23 cellular contexts compared by ENCODE assay signal in the genomic region with DNA sequence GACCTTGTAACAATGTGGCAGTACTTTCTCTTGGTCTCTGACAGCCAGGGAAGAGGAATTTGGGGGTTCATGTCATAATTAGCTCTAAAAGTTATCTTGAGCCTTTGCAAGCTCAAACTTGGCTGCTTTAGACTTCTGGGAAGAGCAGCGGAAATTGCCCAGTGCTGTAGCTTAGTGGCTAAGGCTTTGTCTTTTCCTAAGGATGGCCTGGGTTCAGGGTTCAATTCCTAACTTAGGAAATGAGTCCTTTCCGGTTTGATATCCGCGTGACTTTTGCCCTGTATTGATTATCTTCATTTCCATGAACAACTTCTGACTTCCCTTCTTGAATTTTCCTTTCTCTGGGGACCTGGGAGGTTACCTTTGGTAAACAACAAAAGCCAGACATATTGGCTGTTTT.
"Had no signal": no experiment of that assay in that cellular context is flagged by ENCODE, and none has a peak within 500 bp of the region (broad histone marks: within the 10 kb centered on the region; RNA-seq: fewer than 3 reads in every experiment).

No MANE protein-coding gene starts in this region.

- H3K27ac ChIP-seq: heart right ventricle, hepatocyte, lower lobe of right lung, neutrophil, parathyroid adenoma, right atrium auricular region, sigmoid colon, spleen, vagina had no signal

- H3K9me3 ChIP-seq: lower lobe of right lung, neutrophil, right atrium auricular region, sigmoid colon, tibial nerve, vagina had no signal

- H3K4me3 ChIP-seq: heart right ventricle, hepatocyte, lower lobe of right lung, right atrium auricular region, sigmoid colon, spleen, tibial nerve, vagina had no signal

- H3K36me3 ChIP-seq: heart right ventricle, lower lobe of right lung, neutrophil, right atrium auricular region, sigmoid colon, spleen, tibial nerve, vagina had no signal

- H3K4me1 ChIP-seq: heart right ventricle, lower lobe of right lung, parathyroid adenoma, right atrium auricular region, sigmoid colon, spleen, vagina had no signal

- H2AFZ ChIP-seq: hepatocyte, parathyroid adenoma had no signal

- FAIRE-seq: keratinocyte, small intestine had no signal

- H3K9ac ChIP-seq: parathyroid adenoma had no signal

- H3K27me3 ChIP-seq: heart right ventricle, hepatocyte, neutrophil, right atrium auricular region, sigmoid colon, spleen, tibial nerve, vagina had no signal

- ATAC-seq: left cardiac atrium; left lobe of liver; left ventricle myocardium superior; lower lobe of right lung; naive thymus-derived CD8-positive, alpha-beta T cell; stimulated activated effector memory CD8-positive, alpha-beta T cell treated with anti-CD3 and anti-CD28 coated beads, Interleukin-12 subunit alpha, Interleukin-12 subunit beta, amount 100 ng/mL, for 72 hours; stimulated activated naive CD8-positive, alpha-beta T cell treated with anti-CD3 and anti-CD28 coated beads, Interleukin-15, amount 100 ng/mL, for 72 hours had no signal

- H3K79me2 ChIP-seq: hepatocyte, parathyroid adenoma had no signal

- H3K4me2 ChIP-seq: hepatocyte had no signal

- DNase-seq: heart right ventricle; kidney glomerular epithelial cell; left cardiac atrium; left ventricle myocardium superior; lower lobe of right lung; naive thymus-derived CD8-positive, alpha-beta T cell; occipital lobe; sigmoid colon; small intestine; spleen; stimulated activated CD4-positive, alpha-beta T cell treated with anti-CD3 and anti-CD28 coated beads, Interleukin-4, amount 100 ng/mL, for 24 hours; stimulated activated naive CD4-positive, alpha-beta T cell; stimulated activated naive CD8-positive, alpha-beta T cell treated with anti-CD3 and anti-CD28 coated beads, Interleukin-15, amount 100 ng/mL, for 72 hours; substantia nigra had no signal
